12 cellular contexts compared by ENCODE assay signal in the genomic region with DNA sequence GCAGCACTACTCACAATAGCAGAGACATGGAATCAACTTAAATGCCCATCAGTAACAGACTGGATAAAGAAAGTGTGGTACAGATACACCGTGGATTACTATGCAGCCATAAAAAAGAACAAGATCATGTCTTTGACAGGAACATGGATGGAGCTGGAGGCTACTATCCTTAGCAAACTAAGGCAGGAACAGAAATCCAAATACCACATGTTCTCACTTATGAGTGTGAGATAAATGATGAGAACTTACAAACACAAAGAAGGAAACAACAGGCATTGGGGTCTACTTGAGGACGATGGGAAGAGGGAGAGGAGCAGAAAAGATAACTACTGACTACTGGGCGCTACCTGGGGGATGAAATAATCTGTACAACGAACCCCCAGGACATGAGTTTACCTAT. TPM values are rescaled to one million over a fixed set of nuclear protein-coding genes. Genes with fewer than 3 reads are reported as not detected.
DNase-seq lines count a peak whose midpoint lies in the region; ATAC-seq and TF ChIP-seq lines count a peak whose summit lies in the region.
"Not testable (repeated sequence)": the region's sequence is repeated elsewhere in the genome, so short reads cannot be mapped to it uniquely, and the experiment has no call there.
"Had no signal": no experiment of that assay in that cellular context is flagged by ENCODE, and none has a peak within 500 bp of the region (broad histone marks: within the 10 kb centered on the region; RNA-seq: fewer than 3 reads in every experiment).

No MANE protein-coding gene starts in this region.

- H3K27me3 Mint-ChIP-seq in activated CD8-positive, alpha-beta memory T cell treated with anti-CD3 and anti-CD28 coated beads, Interleukin-2, amount 10 ng/mL, durations not matched to agents 7 days and 5 days; endodermal cell (ENCODE audit: insufficient read depth); neural progenitor cell (ENCODE audit: insufficient read depth, low read depth): not testable (repeated sequence)

- not testable (repeated sequence) for H3K27me3 ChIP-seq in endodermal cell (ENCODE audit: control insufficient read depth, insufficient read depth, low read length, poor library complexity, severe bottlenecking); hepatocyte; neural progenitor cell

- H3K9me3 ChIP-seq in endodermal cell (ENCODE audit: control insufficient read depth, low read length); hepatocyte (ENCODE audit: low read depth); neural progenitor cell (ENCODE audit: low read depth): not testable (repeated sequence)

- H3K27ac Mint-ChIP-seq in activated CD8-positive, alpha-beta memory T cell treated with anti-CD3 and anti-CD28 coated beads, Interleukin-2, amount 10 ng/mL, durations not matched to agents 7 days and 5 days; endodermal cell; neural progenitor cell: not testable (repeated sequence)

- H3K4me2 ChIP-seq in hepatocyte, neural progenitor cell: not testable (repeated sequence)

- not testable (repeated sequence) for H2AFZ ChIP-seq in hepatocyte; neural progenitor cell (replicated peaks)

- WGBS in endodermal cell (ENCODE audit: insufficient coverage in 1 of 2, insufficient read length in 1 of 2), 2 experiments: 73% methylated on average over 1 of the region's 4 CpGs; no CpG with 5 or more reads in 1 of the 2 experiments
- WGBS in hepatocyte (ENCODE audit: low lambda C conversion rate, missing lambda C conversion rate): 79% methylated on average over 4 of the region's 4 CpGs

- H3K9me2 ChIP-seq in hepatocyte (replicated peaks; ENCODE audit: insufficient read depth): not testable (repeated sequence)

- H3K4me3 ChIP-seq in AG10803 (ENCODE audit: low read length); endodermal cell (ENCODE audit: low read length); hepatocyte; neural progenitor cell: not testable (repeated sequence)

- CTCF ChIA-PET in activated CD8-positive, alpha-beta memory T cell treated with anti-CD3 and anti-CD28 coated beads, Interleukin-2, amount 10 ng/mL, durations not matched to agents 7 days and 5 days (lab: Charles Lee): not testable (repeated sequence)

- H3F3A ChIP-seq in neural progenitor cell (ENCODE audit: low read depth): not testable (repeated sequence)

- not testable (repeated sequence) for H3K4me1 Mint-ChIP-seq in activated CD8-positive, alpha-beta memory T cell treated with anti-CD3 and anti-CD28 coated beads, Interleukin-2, amount 10 ng/mL, durations not matched to agents 7 days and 5 days; endodermal cell; neural progenitor cell

- not testable (repeated sequence) for TF ChIP-seq CTCF in AG10803 (conservative IDR thresholded peaks at IDR 0.05; ENCODE audit: low read length); endodermal cell (conservative IDR thresholded peaks at IDR 0.05); hepatocyte (IDR thresholded peaks at IDR 0.05; ENCODE audit: poor library complexity); neural progenitor cell (IDR thresholded peaks at IDR 0.05)

- H3K79me2 ChIP-seq in hepatocyte; neural progenitor cell (ENCODE audit: low read depth): not testable (repeated sequence)

- not testable (repeated sequence) for ATAC-seq in activated CD8-positive, alpha-beta memory T cell treated with anti-CD3 and anti-CD28 coated beads, Interleukin-2, amount 10 ng/mL, durations not matched to agents 7 days and 5 days

- H3K36me3 ChIP-seq in endodermal cell (ENCODE audit: control insufficient read depth, insufficient read depth, low read length); hepatocyte (replicated peaks; ENCODE audit: insufficient read depth, low read depth); neural progenitor cell: not testable (repeated sequence)

- H3K9ac ChIP-seq in endodermal cell (ENCODE audit: extremely low read depth, low read length, poor library complexity, severe bottlenecking); neural progenitor cell: not testable (repeated sequence)

- DNase-seq in AG10803 (ENCODE audit: low read depth) (peak; percentile 0), H4 (ENCODE audit: low spot score) (peak; percentile 1), endodermal cell (peak; percentile 27), hepatocyte (ENCODE audit: low spot score) (peak; percentile 3), neural progenitor cell (ENCODE audit: low spot score) (peak; percentile 1)
- DNase-seq in activated CD8-positive, alpha-beta memory T cell treated with anti-CD3 and anti-CD28 coated beads, Interleukin-2, amount 10 ng/mL, durations not matched to agents 7 days and 5 days: peak; percentile 21

- not testable (repeated sequence) for H3K4me1 ChIP-seq in endodermal cell (ENCODE audit: control insufficient read depth, insufficient read depth, low read length); hepatocyte (ENCODE audit: insufficient read depth); neural progenitor cell

- not testable (repeated sequence) for H3K9me3 Mint-ChIP-seq in activated CD8-positive, alpha-beta memory T cell treated with anti-CD3 and anti-CD28 coated beads, Interleukin-2, amount 10 ng/mL, durations not matched to agents 7 days and 5 days (ENCODE audit: low read depth); endodermal cell; neural progenitor cell

- not testable (repeated sequence) for H3K4me3 Mint-ChIP-seq in activated CD8-positive, alpha-beta memory T cell treated with anti-CD3 and anti-CD28 coated beads, Interleukin-2, amount 10 ng/mL, durations not matched to agents 7 days and 5 days; endodermal cell; neural progenitor cell

- H3K27ac ChIP-seq in endodermal cell (ENCODE audit: low read depth, low read length); hepatocyte; neural progenitor cell: not testable (repeated sequence)

- not testable (repeated sequence) for H3K36me3 Mint-ChIP-seq in activated CD8-positive, alpha-beta memory T cell treated with anti-CD3 and anti-CD28 coated beads, Interleukin-2, amount 10 ng/mL, durations not matched to agents 7 days and 5 days; endodermal cell (ENCODE audit: low read depth); neural progenitor cell

- not testable (repeated sequence) for H4K20me1 ChIP-seq in hepatocyte (ENCODE audit: insufficient read depth, poor library complexity, severe bottlenecking); neural progenitor cell (ENCODE audit: low read depth)

RNA-seq across cellular contexts. Expression of gene OR4F17, which starts 16.2 kb away (rescaled TPM):
- total RNA-seq in H4 (2014; rRNA removed; shearing (Covaris generic)): not detected in 2 replicates
- not detected for total RNA-seq in activated CD8-positive, alpha-beta memory T cell treated with anti-CD3 and anti-CD28 coated beads, Interleukin-2, amount 10 ng/mL, durations not matched to agents 7 days and 5 days
- not detected for total RNA-seq in endodermal cell
- polyA plus RNA-seq in endodermal cell (2013, experiment 1 of 2): not detected
- polyA plus RNA-seq in endodermal cell (2013, experiment 2 of 2): not detected
- not detected in 2 replicates for total RNA-seq in hepatocyte
- not detected in 2 replicates for polyA plus RNA-seq in hepatocyte
- not detected in 2 replicates for total RNA-seq in neural progenitor cell (ENCODE audit: low replicate concordance)
- total RNA-seq: Caco-2; CD4-positive, alpha-beta T cell; GM23338; H7; IMR-90 had no signal
- polyA plus RNA-seq: BJ, IMR-90 had no signal
